Comparison of ENCODE assay signal across 13 cellular contexts in the genomic region with DNA sequence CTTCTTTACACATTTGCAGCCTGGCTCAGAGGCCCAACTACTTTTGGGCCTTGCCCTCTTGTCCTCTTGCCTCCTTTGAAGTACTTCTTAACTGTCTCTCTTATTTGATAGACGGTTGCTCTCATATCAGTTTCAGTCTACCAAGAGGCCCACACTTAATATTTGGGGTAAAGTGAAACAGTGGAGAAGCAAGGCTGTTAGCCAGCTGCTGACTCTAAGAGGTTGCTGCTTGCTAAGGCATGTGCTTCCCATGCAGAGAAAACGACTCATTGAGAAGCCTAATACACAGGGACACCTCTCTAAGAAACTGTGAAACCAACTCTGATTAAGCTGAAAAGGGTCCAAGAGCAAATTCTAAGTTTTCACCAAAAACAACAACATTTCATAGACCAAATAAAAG.
DNase-seq lines count a peak whose midpoint lies in the region; ATAC-seq, FAIRE-seq and TF ChIP-seq lines count a peak whose summit lies in the region.
"Had no signal": no experiment of that assay in that cellular context is flagged by ENCODE, and none has a peak within 500 bp of the region (broad histone marks: within the 10 kb centered on the region; RNA-seq: fewer than 3 reads in every experiment).

No MANE protein-coding gene starts in this region.

- H3K27ac Mint-ChIP-seq in WTC11, result peak overlapping the region; percentile 70; the same call in 1 of the 2 replicates
- H3K27ac Mint-ChIP-seq: activated CD8-positive, alpha-beta T cell treated with anti-CD3 and anti-CD28 coated beads, Interleukin-2, amount 10 ng/mL, durations not matched to agents 7 days and 5 days had no signal

- no peak overlapping the region for H3K27ac ChIP-seq in pancreas
- H3K27ac ChIP-seq in hepatocyte, result no peak overlapping the region
- H3K27ac ChIP-seq: A549 had no signal

- no peak for FAIRE-seq in pancreas (lab: Jason Lieb, UNC)
- FAIRE-seq: A549 had no signal

- H3K27me3 Mint-ChIP-seq in WTC11 (ENCODE audit: low read depth), result no peaks in the 10 kb centered on the region

- no peak overlapping the region for H3K4me2 ChIP-seq in hepatocyte
- H3K4me2 ChIP-seq: A549 had no signal

- H3K9me3 ChIP-seq in pancreas (no peaks in the 10 kb centered on the region), hepatocyte (ENCODE audit: low read depth) (no peaks in the 10 kb centered on the region)
- H3K9me3 ChIP-seq: A549 had no signal

- intact Hi-C loops in pancreas (cut with DNase I), result no loop called here

- CTCF ChIA-PET in WTC11 (lab: Charles Lee), result no interaction called here

- H3K4me1 Mint-ChIP-seq in WTC11, result peaks cover 31% of the 10 kb centered on the region

- no peaks in the 10 kb centered on the region for H3K9me2 ChIP-seq in hepatocyte (replicated peaks; ENCODE audit: insufficient read depth)

- H3K36me3 ChIP-seq in pancreas (no peaks in the 10 kb centered on the region), hepatocyte (replicated peaks; ENCODE audit: insufficient read depth, low read depth) (no peaks in the 10 kb centered on the region)

- ATAC-seq in HG02798 (IDR thresholded peaks at IDR 0.05; ENCODE audit: poor library complexity, unreplicated experiment) (peak; percentile 68), WTC11 (peak; percentile 56), pancreas (no peak)
- ATAC-seq: A549; activated CD8-positive, alpha-beta T cell treated with anti-CD3 and anti-CD28 coated beads, Interleukin-2, amount 10 ng/mL, durations not matched to agents 7 days and 5 days; sciatic nerve had no signal

- TF ChIP-seq CTCF in WTC11 (IDR thresholded peaks at IDR 0.05) (no peak), pancreas (IDR thresholded peaks at IDR 0.05) (no peak), hepatocyte (IDR thresholded peaks at IDR 0.05; ENCODE audit: poor library complexity) (no peak)

- H3K79me2 ChIP-seq in hepatocyte, result peaks cover 80% of the 10 kb centered on the region

- no peaks in the 10 kb centered on the region for H3K27me3 ChIP-seq in pancreas
- H3K27me3 ChIP-seq in hepatocyte, result no peaks in the 10 kb centered on the region

- H3K4me1 ChIP-seq in pancreas (peaks cover 4 to 14% (median 11%) of the 10 kb centered on the region in 3 donors), hepatocyte (ENCODE audit: insufficient read depth) (no peaks in the 10 kb centered on the region)

- POLR2A ChIA-PET in WTC11 (lab: Charles Lee), result interaction anchor here (0.5 to 0.7 kb wide), 2 partner anchors 8 to 515 kb away, joined by 7 to 12 read pairs; no protein-coding TSS in a partner anchor

- no peak overlapping the region for H3K4me3 ChIP-seq in pancreas
- H3K4me3 ChIP-seq in hepatocyte, result no peak overlapping the region
- H3K4me3 ChIP-seq: A549 had no signal

- H3K36me3 Mint-ChIP-seq in WTC11, result no peaks in the 10 kb centered on the region

- peak; percentile 67 for DNase-seq in NCI-H2171 treated with DMSO at 0.1 percent for 48 hours (lab: John Stamatoyannopoulos, UW)
- DNase-seq in NCI-H2171 (lab: John Stamatoyannopoulos, UW), result no peak
- DNase-seq in WTC11 (ENCODE audit: low spot score), result no peak
- peak; percentile 29 for DNase-seq in renal cortical epithelial cell (ENCODE audit: low read depth)
- DNase-seq in pancreas, result no peak
- no peak for DNase-seq in medulla oblongata (ENCODE audit: extremely low spot score)
- DNase-seq in hepatocyte (ENCODE audit: low spot score), result no peak
- DNase-seq: activated CD8-positive, alpha-beta T cell treated with anti-CD3 and anti-CD28 coated beads, Interleukin-2, amount 10 ng/mL, durations not matched to agents 7 days and 5 days; activated naive CD4-positive, alpha-beta T cell; NCI-H1417 treated with DMSO at 0.1 percent for 48 hours had no signal

- WGBS in pancreas, 2 donors, result 55 to 72% methylated on average over 2 of the region's 2 CpGs
- WGBS in hepatocyte (ENCODE audit: low lambda C conversion rate, missing lambda C conversion rate), result 42% methylated on average over 2 of the region's 2 CpGs

- no peak overlapping the region for H2AFZ ChIP-seq in hepatocyte

- H4K20me1 ChIP-seq in hepatocyte (ENCODE audit: insufficient read depth, poor library complexity, severe bottlenecking), result peaks cover 13% of the 10 kb centered on the region

- no peak overlapping the region for H3K4me3 Mint-ChIP-seq in WTC11
- H3K4me3 Mint-ChIP-seq: activated CD8-positive, alpha-beta T cell treated with anti-CD3 and anti-CD28 coated beads, Interleukin-2, amount 10 ng/mL, durations not matched to agents 7 days and 5 days had no signal

- no peaks in the 10 kb centered on the region for H3K9me3 Mint-ChIP-seq in WTC11

TF ChIP-seq in WTC11, 78 proteins besides CTCF, POLR2A, EP300 and RAD21:
- TF ChIP-seq MYBL2 (CRISPR knock-in tag; IDR thresholded peaks at IDR 0.05), result no peak
- TF ChIP-seq, protein P1, sequence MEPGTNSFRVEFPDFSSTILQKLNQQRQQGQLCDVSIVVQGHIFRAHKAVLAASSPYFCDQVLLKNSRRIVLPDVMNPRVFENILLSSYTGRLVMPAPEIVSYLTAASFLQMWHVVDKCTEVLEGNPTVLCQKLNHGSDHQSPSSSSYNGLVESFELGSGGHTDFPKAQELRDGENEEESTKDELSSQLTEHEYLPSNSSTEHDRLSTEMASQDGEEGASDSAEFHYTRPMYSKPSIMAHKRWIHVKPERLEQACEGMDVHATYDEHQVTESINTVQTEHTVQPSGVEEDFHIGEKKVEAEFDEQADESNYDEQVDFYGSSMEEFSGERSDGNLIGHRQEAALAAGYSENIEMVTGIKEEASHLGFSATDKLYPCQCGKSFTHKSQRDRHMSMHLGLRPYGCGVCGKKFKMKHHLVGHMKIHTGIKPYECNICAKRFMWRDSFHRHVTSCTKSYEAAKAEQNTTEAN (CRISPR knock-in tag; IDR thresholded peaks at IDR 0.05), result no peak
- no peak for TF ChIP-seq TEAD4 (CRISPR knock-in tag; IDR thresholded peaks at IDR 0.05)
- no peak for TF ChIP-seq ZNF138 (CRISPR knock-in tag; conservative IDR thresholded peaks at IDR 0.05)
- TF ChIP-seq ZNF416 (CRISPR knock-in tag; IDR thresholded peaks at IDR 0.05), result no peak
- no peak for TF ChIP-seq JUN (CRISPR knock-in tag; IDR thresholded peaks at IDR 0.05)
- TF ChIP-seq RELA (CRISPR knock-in tag; IDR thresholded peaks at IDR 0.05; ENCODE audit: borderline replicate concordance), result no peak
- TF ChIP-seq FOXJ3 (CRISPR knock-in tag; IDR thresholded peaks at IDR 0.05; ENCODE audit: borderline replicate concordance), result no peak
- no peak for TF ChIP-seq ELF4 (CRISPR knock-in tag; IDR thresholded peaks at IDR 0.05; ENCODE audit: low read depth)
- no peak for TF ChIP-seq FOXP1 (CRISPR knock-in tag; IDR thresholded peaks at IDR 0.05; ENCODE audit: borderline replicate concordance)
- TF ChIP-seq, protein P2, sequence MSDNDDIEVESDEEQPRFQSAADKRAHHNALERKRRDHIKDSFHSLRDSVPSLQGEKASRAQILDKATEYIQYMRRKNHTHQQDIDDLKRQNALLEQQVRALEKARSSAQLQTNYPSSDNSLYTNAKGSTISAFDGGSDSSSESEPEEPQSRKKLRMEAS (CRISPR knock-in tag; IDR thresholded peaks at IDR 0.05), result no peak
- TF ChIP-seq, protein P3, sequence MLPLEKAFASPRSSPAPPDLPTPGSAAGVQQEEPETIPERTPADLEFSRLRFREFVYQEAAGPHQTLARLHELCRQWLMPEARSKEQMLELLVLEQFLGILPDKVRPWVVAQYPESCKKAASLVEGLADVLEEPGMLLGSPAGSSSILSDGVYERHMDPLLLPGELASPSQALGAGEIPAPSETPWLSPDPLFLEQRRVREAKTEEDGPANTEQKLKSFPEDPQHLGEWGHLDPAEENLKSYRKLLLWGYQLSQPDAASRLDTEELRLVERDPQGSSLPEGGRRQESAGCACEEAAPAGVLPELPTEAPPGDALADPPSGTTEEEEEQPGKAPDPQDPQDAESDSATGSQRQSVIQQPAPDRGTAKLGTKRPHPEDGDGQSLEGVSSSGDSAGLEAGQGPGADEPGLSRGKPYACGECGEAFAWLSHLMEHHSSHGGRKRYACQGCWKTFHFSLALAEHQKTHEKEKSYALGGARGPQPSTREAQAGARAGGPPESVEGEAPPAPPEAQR (CRISPR knock-in tag; IDR thresholded peaks at IDR 0.05), result no peak

Comparison
In these comparisons a context has a peak if more than half of its experiments do, and no peak if none do; other contexts are left out.
1. DNase-seq: peak in NCI-H2171 treated with DMSO at 0.1 percent for 48 hours (single experiment) and renal cortical epithelial cell (single experiment); none in NCI-H2171 (single experiment), WTC11 (single experiment), pancreas (0 of 6), medulla oblongata (single experiment) and hepatocyte (single experiment).
2. ATAC-seq: peak in HG02798 (single experiment) and WTC11 (single experiment); none in pancreas (0 of 4).